Comparison of ENCODE assay signal across 8 cellular contexts in genomic region chr7:55641273-55641691, GRCh38.
DNase-seq lines count a peak whose midpoint lies in the region; ATAC-seq, FAIRE-seq and TF ChIP-seq lines count a peak whose summit lies in the region.

No MANE protein-coding gene starts in this region.

- H3K27me3 ChIP-seq in SJCRH30: no peaks in the 10 kb centered on the region

- H3K27ac ChIP-seq in SJCRH30: no peak overlapping the region

- TF ChIP-seq CTCF in AG09319 (IDR thresholded peaks at IDR 0.05; ENCODE audit: low read depth, low read length): peak; percentile 68

- H3K36me3 ChIP-seq in SJCRH30: no peaks in the 10 kb centered on the region

- no peaks in the 10 kb centered on the region for H3K9me3 ChIP-seq in SJCRH30 (replicated peaks)

- H3K4me3 ChIP-seq in SJCRH30: no peak overlapping the region

- ATAC-seq in GM18498 (IDR thresholded peaks at IDR 0.05; ENCODE audit: unreplicated experiment) (peak; percentile 89), HG02759 (IDR thresholded peaks at IDR 0.05; ENCODE audit: unreplicated experiment) (peak; percentile 91)

- no peaks in the 10 kb centered on the region for H3K4me1 ChIP-seq in SJCRH30

- FAIRE-seq in islet of Langerhans (lab: Jason Lieb, UNC): peak; percentile 96

- DNase-seq in AG09319 (ENCODE audit: extremely low read depth, low read depth) (peak; percentile 50), NCI-H1092 (lab: John Stamatoyannopoulos, UW) (peak; percentile 82), SJCRH30 (peak; percentile 62 to 90), T47D (ENCODE audit: low read depth in 1 of 2, low spot score in 1 of 2) (peak; percentile 69 to 94)
- DNase-seq in stimulated activated CD4-positive, alpha-beta T cell treated with anti-CD3 and anti-CD28 coated beads, TNF-alpha, amount 100 ng/mL, for 24 hours (ENCODE audit: low read depth in 3 of 3): peak in 2 of 3 experiments; percentile 3 to 15

- in situ Hi-C loops in T47D (cut with HindIII; ENCODE audit: low pct_unique_long_range_greater_than_20kb, low sequenced_read_pairs): no loop called here

Comparison
In these comparisons a context has a peak if more than half of its experiments do, and no peak if none do; other contexts are left out.
1. DNase-seq: peak in every context shown above with its lines; median percentile 82 in NCI-H1092; 82 in T47D; 76 in SJCRH30; 50 in AG09319; 9 in stimulated activated CD4-positive, alpha-beta T cell treated with anti-CD3 and anti-CD28 coated beads, TNF-alpha, amount 100 ng/mL, for 24 hours.